ENCODE assay signal across 19 cellular contexts in the genomic region with DNA sequence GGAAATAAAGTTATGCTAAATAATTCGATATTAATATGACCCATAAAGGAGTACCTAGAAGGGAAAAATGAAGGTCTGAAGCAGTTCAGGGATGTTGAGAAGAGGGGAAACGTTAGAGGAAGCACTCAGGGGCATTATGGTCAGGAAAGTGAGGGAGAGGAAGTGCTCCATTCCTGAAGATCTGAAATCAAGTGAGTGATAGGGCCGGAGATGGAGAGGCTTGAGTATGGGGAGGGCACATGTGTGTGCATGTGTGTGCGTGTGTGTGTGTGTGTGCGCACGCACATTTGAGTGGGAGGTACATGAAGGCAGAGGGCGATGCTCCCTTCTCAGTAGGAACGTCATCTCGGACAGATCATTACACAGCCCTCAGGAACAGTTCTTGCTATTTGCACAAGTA. TPM values are rescaled to one million over a fixed set of nuclear protein-coding genes. Genes with fewer than 3 reads are reported as not detected.
DNase-seq lines count a peak whose midpoint lies in the region; ATAC-seq, FAIRE-seq and TF ChIP-seq lines count a peak whose summit lies in the region.
"Had no signal": no experiment of that assay in that cellular context is flagged by ENCODE, and none has a peak within 500 bp of the region (broad histone marks: within the 10 kb centered on the region; RNA-seq: fewer than 3 reads in every experiment).

No MANE protein-coding gene starts in this region.

- no peaks in the 10 kb centered on the region for H3K79me2 ChIP-seq in H1 (ENCODE audit: control insufficient read depth in 1 of 2, insufficient read depth in 2 of 2, low read length in 2 of 2)

- no peak overlapping the region for H2AK5ac ChIP-seq in H1 (ENCODE audit: low read depth, low read length)

- H2BK12ac ChIP-seq in H1 (ENCODE audit: low read depth, low read length) = no peak overlapping the region; the same call in 1 of the 2 replicates

- no peaks in the 10 kb centered on the region; the same call in 1 of the 2 replicates for H3K23me2 ChIP-seq in H1 (ENCODE audit: low read depth, low read length)

- no peak overlapping the region for H3K4me3 ChIP-seq in H1 (ENCODE audit: extremely low read depth in 1 of 4, insufficient read depth in 2 of 4, low read depth in 3 of 4, low read length in 4 of 4)

- CTCF ChIA-PET in H1 (lab: Charles Lee; ENCODE audit: partially characterized antibody) = interaction anchor here (1.2 to 1.6 kb wide), 4 partner anchors 27 to 36 kb away, joined by 4 to 8 read pairs (median 6); no protein-coding TSS in a partner anchor

- peaks cover 0 to 1% (median 0%) of the 10 kb centered on the region in 4 experiments; a peak in 2 of 7 replicates for H3K27me3 ChIP-seq in H1 (replicated peaks in 1 of 4; ENCODE audit: control insufficient read depth in 3 of 4, extremely low read depth in 1 of 4, insufficient read depth in 3 of 4, low read length in 3 of 4)

- no peak for TF ChIP-seq EP300 in H1 (IDR thresholded peaks at IDR 0.05; ENCODE audit: borderline replicate concordance in 1 of 2, low read depth in 2 of 2, low read length in 2 of 2)

- no peak overlapping the region for H2BK5ac ChIP-seq in H1 (ENCODE audit: low read depth, low read length)

- no peak for TF ChIP-seq CTCF in H1 (IDR thresholded peaks at IDR 0.05; ENCODE audit: control extremely low read depth in 1 of 3, insufficient read depth in 1 of 3, low read depth in 1 of 3, low read length in 3 of 3)

- WGBS in H1 (ENCODE audit: extremely low coverage in 1 of 2, insufficient coverage in 1 of 2, insufficient read length in 1 of 2, insufficient replicate concordance in 2 of 2, low coverage in 1 of 2, low lambda C conversion rate in 2 of 2, missing lambda C conversion rate in 1 of 2), 2 experiments = 85% methylated on average over 9 of the region's 9 CpGs; no CpG with 5 or more reads in 1 of the 2 experiments

- no peak overlapping the region for H3K56ac ChIP-seq in H1 (replicated peaks; ENCODE audit: insufficient read length, low read depth, low read length)

- no peak overlapping the region for H3K27ac ChIP-seq in H1 (ENCODE audit: low read depth, low read length)

- no peak overlapping the region for H3K18ac ChIP-seq in H1 (ENCODE audit: extremely low read depth, low read length)

- no peak overlapping the region for H3K4me2 ChIP-seq in H1 (ENCODE audit: insufficient read depth in 1 of 2, low read depth in 2 of 2, low read length in 2 of 2)

- POLR2A ChIA-PET in H1 (lab: Charles Lee; ENCODE audit: partially characterized antibody) = interaction anchor here (2.1 kb wide), 1 partner anchor 12 kb away, joined by 4 read pairs; no protein-coding TSS in a partner anchor

- ATAC-seq in esophagus mucosa = no peak

- no peak overlapping the region for H4K8ac ChIP-seq in H1 (ENCODE audit: extremely low read depth, insufficient read depth, low read length)

- TF ChIP-seq POLR2A in H1 (IDR thresholded peaks at IDR 0.05; ENCODE audit: control extremely low read depth in 1 of 2, low read depth in 2 of 2, low read length in 2 of 2) (no peak), GM12891 (IDR thresholded peaks at IDR 0.05; ENCODE audit: low read depth, low read length) (no peak)

- no peaks in the 10 kb centered on the region for H4K20me1 ChIP-seq in H1 (replicated peaks in 1 of 2; ENCODE audit: control insufficient read depth in 1 of 2, insufficient read depth in 2 of 2, low read length in 2 of 2)

- no peaks in the 10 kb centered on the region for H3K79me1 ChIP-seq in H1 (ENCODE audit: low read depth, low read length)

- no peak overlapping the region for H3K9ac ChIP-seq in H1 (replicated peaks in 1 of 4; ENCODE audit: extremely low read depth in 1 of 4, low read depth in 3 of 4, low read length in 3 of 4)

- no peak overlapping the region for H3K4ac ChIP-seq in H1 (replicated peaks; ENCODE audit: insufficient read length, low read depth, low read length)

- TF ChIP-seq RAD21 in H1 (IDR thresholded peaks at IDR 0.05 in 1 of 2, conservative IDR thresholded peaks at IDR 0.05 in 1 of 2; ENCODE audit: low read depth in 2 of 2, low read length in 2 of 2) = no peak

- no peak overlapping the region for H3K14ac ChIP-seq in H1 (ENCODE audit: insufficient read length)

- DNase-seq in H1 (ENCODE audit: low read depth in 1 of 2, low spot score in 2 of 2) (no peak), mucosa of gallbladder (ENCODE audit: low spot score) (peak; percentile 2), ureter (ENCODE audit: low spot score) (peak; percentile 10), GM12891 (ENCODE audit: insufficient read length, low spot score) (no peak), DMS114 treated with DMSO at 0.1 percent for 48 hours (lab: John Stamatoyannopoulos, UW; ENCODE audit: unreplicated experiment) (no peak)
- DNase-seq: C1 segment of cervical spinal cord; Calu3; CD4-positive, alpha-beta memory T cell; COR-L47; DMS153; DND-41; GOT3; H7; HCEC 1CT had no signal

- no peak overlapping the region for H2AFZ ChIP-seq in H1 (ENCODE audit: low read length)

- no peaks in the 10 kb centered on the region for H3K9me3 ChIP-seq in H1 (ENCODE audit: insufficient read depth in 2 of 2, low read depth in 1 of 2, low read length in 1 of 2)

- H3K36me3 ChIP-seq in H1 (ENCODE audit: control insufficient read depth in 2 of 4, insufficient read depth in 4 of 4, low read length in 3 of 4) = no peaks in the 10 kb centered on the region

- peaks cover 0 to 1% (median 0%) of the 10 kb centered on the region in 4 experiments; a peak in 2 of 7 replicates for H3K4me1 ChIP-seq in H1 (replicated peaks in 1 of 4; ENCODE audit: control insufficient read depth in 3 of 4, insufficient read depth in 4 of 4, low read length in 3 of 4)

- no peak overlapping the region for H3K23ac ChIP-seq in H1 (ENCODE audit: insufficient read length)

- FAIRE-seq in H1 (lab: Jason Lieb, UNC) (no peak), GM12891 (lab: Jason Lieb, UNC) (no peak)
- FAIRE-seq: G401.6 had no signal

- no peak overlapping the region for H4K91ac ChIP-seq in H1 (replicated peaks; ENCODE audit: insufficient read length, low read length)

- no peak overlapping the region for H4K5ac ChIP-seq in H1 (ENCODE audit: insufficient read length, low read depth, low read length)

- H2BK120ac ChIP-seq in H1 (replicated peaks; ENCODE audit: low read depth, low read length) = no peak overlapping the region

- no peak overlapping the region for H2BK20ac ChIP-seq in H1 (ENCODE audit: low read length)

- peak overlapping the region; percentile 63; the same call in 1 of the 2 replicates for H2BK15ac ChIP-seq in H1 (ENCODE audit: low read length)

TF ChIP-seq in H1, 55 proteins besides CTCF, POLR2A, EP300 and RAD21 (continues in another document):
- TF ChIP-seq RBBP5 (IDR thresholded peaks at IDR 0.05; ENCODE audit: borderline replicate concordance, low read depth, low read length) (no peak), SIX5 (IDR thresholded peaks at IDR 0.05; ENCODE audit: low read depth, low read length) (no peak), SUZ12 (IDR thresholded peaks at IDR 0.05; ENCODE audit: low read length) (no peak), GABPA (IDR thresholded peaks at IDR 0.05; ENCODE audit: borderline replicate concordance, insufficient read depth, low read length) (no peak), BCL11A (IDR thresholded peaks at IDR 0.05; ENCODE audit: low read depth in 2 of 2, low read length in 2 of 2) (no peak), POLR2AphosphoS5 (IDR thresholded peaks at IDR 0.05; ENCODE audit: low read depth, low read length) (no peak), GTF2F1 (IDR thresholded peaks at IDR 0.05; ENCODE audit: borderline replicate concordance, low read depth, low read length) (no peak), SP2 (IDR thresholded peaks at IDR 0.05; ENCODE audit: low read length) (no peak), CBX5 (IDR thresholded peaks at IDR 0.05; ENCODE audit: low read depth, low read length) (no peak)

TF ChIP-seq in GM12891, 5 proteins besides CTCF, POLR2A, EP300 and RAD21:
- TF ChIP-seq POLR2AphosphoS5 (IDR thresholded peaks at IDR 0.05; ENCODE audit: low read depth, low read length) = no peak
- no peak for TF ChIP-seq SPI1 (IDR thresholded peaks at IDR 0.05; ENCODE audit: low read depth, low read length)
- no peak for TF ChIP-seq TAF1 (IDR thresholded peaks at IDR 0.05; ENCODE audit: low read depth, low read length)
- no peak for TF ChIP-seq POU2F2 (IDR thresholded peaks at IDR 0.05; ENCODE audit: low read depth, low read length)
- TF ChIP-seq PAX5 (IDR thresholded peaks at IDR 0.05; ENCODE audit: insufficient read depth, low read length, severe bottlenecking) = no peak

RNA-seq across cellular contexts. Expression of gene DCD, which starts 4.9 kb away (rescaled TPM):
- not detected in 2 replicates for total RNA-seq in H1 (2021; fragmentation: NEBNext Ultra II Directional; extraction: Animal tissue kit (Norgen Biotek cat#: 25700))
- polyA plus RNA-seq in H1 (2011; rRNA removed) = not detected in 2 replicates
- not detected for polyA plus RNA-seq in H1 (2011; cell fraction: cytosol; rRNA removed)
- not detected for polyA plus RNA-seq in H1 (2011; cell fraction: nucleus; rRNA removed)
- not detected in 4 replicates for polyA plus RNA-seq in H1 (2012, experiment 1 of 2)
- polyA plus RNA-seq in H1 (2012, experiment 2 of 2) = not detected
- polyA plus RNA-seq in H1 (2013, experiment 1 of 2) = not detected
- polyA plus RNA-seq in H1 (2013, experiment 2 of 2) = not detected
- polyA minus RNA-seq in H1 (2011; rRNA and poly(A)+ RNA removed) = not detected in 2 replicates
- not detected for polyA minus RNA-seq in H1 (2011; cell fraction: cytosol; rRNA and poly(A)+ RNA removed)
- polyA minus RNA-seq in H1 (2011; cell fraction: nucleus; rRNA and poly(A)+ RNA removed) = not detected
- total RNA-seq in mucosa of gallbladder (not detected), ureter (not detected), esophagus mucosa (not detected)
- not detected for polyA plus RNA-seq in GM12891 (2012; ENCODE audit: low read depth, missing spikeins)
- total RNA-seq: A172; A673; Calu3; CD4-positive, alpha-beta memory T cell; H7 had no signal
- polyA plus RNA-seq: BJ; CD4-positive, alpha-beta memory T cell had no signal

RNA-seq across cellular contexts. Expression of gene LACRT, which starts 18.3 kb away (rescaled TPM):
- not detected in 2 replicates for total RNA-seq in H1 (2021; fragmentation: NEBNext Ultra II Directional; extraction: Animal tissue kit (Norgen Biotek cat#: 25700))
- not detected in 2 replicates for polyA plus RNA-seq in H1 (2011; rRNA removed)
- polyA plus RNA-seq in H1 (2011; cell fraction: cytosol; rRNA removed) = not detected
- not detected for polyA plus RNA-seq in H1 (2011; cell fraction: nucleus; rRNA removed)
- polyA plus RNA-seq in H1 (2012, experiment 1 of 2) = not detected in 4 replicates
- not detected for polyA plus RNA-seq in H1 (2012, experiment 2 of 2)
- not detected for polyA plus RNA-seq in H1 (2013, experiment 1 of 2)
- not detected for polyA plus RNA-seq in H1 (2013, experiment 2 of 2)
- not detected in 2 replicates for polyA minus RNA-seq in H1 (2011; rRNA and poly(A)+ RNA removed)
- polyA minus RNA-seq in H1 (2011; cell fraction: cytosol; rRNA and poly(A)+ RNA removed) = not detected
- not detected for polyA minus RNA-seq in H1 (2011; cell fraction: nucleus; rRNA and poly(A)+ RNA removed)
- total RNA-seq in mucosa of gallbladder (not detected), ureter (not detected), esophagus mucosa (not detected)
- not detected for polyA plus RNA-seq in GM12891 (2012; ENCODE audit: low read depth, missing spikeins)
- total RNA-seq: A172; A673; Calu3; CD4-positive, alpha-beta memory T cell; H7 had no signal
- polyA plus RNA-seq: BJ; CD4-positive, alpha-beta memory T cell had no signal

Comparison
In these comparisons a context has a peak if more than half of its experiments do, and no peak if none do; other contexts are left out.
1. DNase-seq: peak in mucosa of gallbladder (single experiment) and ureter (single experiment); none in H1 (0 of 2), GM12891 (single experiment) and DMS114 treated with DMSO at 0.1 percent for 48 hours (single experiment).